ENCODE assay signal across 8 cellular contexts in genomic region chr18:51235011-51235789, GRCh38. TPM values are rescaled to one million over a fixed set of nuclear protein-coding genes. Genes with fewer than 3 reads are reported as not detected.
DNase-seq lines count a peak whose midpoint lies in the region; ATAC-seq, FAIRE-seq and TF ChIP-seq lines count a peak whose summit lies in the region.

No MANE protein-coding gene starts in this region.

- DNase-seq in UCSD-AML1 (lab: John Stamatoyannopoulos, UW; ENCODE audit: unreplicated experiment) (peak; percentile 62), mesenchymal stem cell (peak; percentile 38), esophagus muscularis mucosa (ENCODE audit: extremely low spot score) (no peak), SK-N-DZ (ENCODE audit: low spot score) (no peak), frontal cortex (ENCODE audit: low spot score in 2 of 2) (no peak), stomach (no peak)

- no peak overlapping the region for H3K18ac ChIP-seq in mesenchymal stem cell (ENCODE audit: low read depth in 1 of 2, low read length in 2 of 2)

- TF ChIP-seq CTCF in esophagus muscularis mucosa (IDR thresholded peaks at IDR 0.05) (no peak), stomach (IDR thresholded peaks at IDR 0.05) (no peak)

- H3K14ac ChIP-seq in mesenchymal stem cell (ENCODE audit: low read length in 2 of 2) = no peak overlapping the region

- H3K4me1 ChIP-seq in mesenchymal stem cell (ENCODE audit: control insufficient read depth, insufficient read depth, low read depth, low read length) = peaks cover 2% of the 10 kb centered on the region
- peaks cover 0 to 3% (median 0%) of the 10 kb centered on the region in 4 donors for H3K4me1 ChIP-seq in esophagus muscularis mucosa
- peaks cover 0 to 4% (median 0%) of the 10 kb centered on the region in 4 donors for H3K4me1 ChIP-seq in stomach

- no peak overlapping the region for H2BK120ac ChIP-seq in mesenchymal stem cell (ENCODE audit: low read depth, low read length)

- H3K27ac ChIP-seq in mesenchymal stem cell (ENCODE audit: low read length, poor library complexity, severe bottlenecking) (no peak overlapping the region), esophagus muscularis mucosa (replicated peaks in 1 of 4) (no peak overlapping the region), stomach (no peak overlapping the region)

- intact Hi-C loops in esophagus muscularis mucosa (cut with DNase I) (no loop called here), stomach (cut with DNase I; ENCODE audit: low total_unique reads) (no loop called here)

- peak; percentile 87 for ATAC-seq in GM18873 (IDR thresholded peaks at IDR 0.05; ENCODE audit: low FRiP score, unreplicated experiment)
- peak; percentile 88 for ATAC-seq in HG02973 (IDR thresholded peaks at IDR 0.05; ENCODE audit: unreplicated experiment)

- no peak overlapping the region for H3K4me2 ChIP-seq in mesenchymal stem cell (ENCODE audit: low read length, poor library complexity, severe bottlenecking)

- no peak overlapping the region for H4K8ac ChIP-seq in mesenchymal stem cell (ENCODE audit: low read length)

- no peak for TF ChIP-seq POLR2A in esophagus muscularis mucosa (IDR thresholded peaks at IDR 0.05; ENCODE audit: low read depth)
- no peak for TF ChIP-seq POLR2A in stomach (IDR thresholded peaks at IDR 0.05)

- no peak for FAIRE-seq in frontal cortex (lab: Jason Lieb, UNC)

- no peak overlapping the region for H2AK5ac ChIP-seq in mesenchymal stem cell (ENCODE audit: low read length, severe bottlenecking)

- H3K36me3 ChIP-seq in mesenchymal stem cell (ENCODE audit: control insufficient read depth in 1 of 2, insufficient read depth in 2 of 2, low read depth in 1 of 2, low read length in 2 of 2) (no peaks in the 10 kb centered on the region), esophagus muscularis mucosa (no peaks in the 10 kb centered on the region), stomach (no peaks in the 10 kb centered on the region)

- no peak overlapping the region for H2AFZ ChIP-seq in mesenchymal stem cell (ENCODE audit: low read depth, low read length)

- no peak overlapping the region for H4K91ac ChIP-seq in mesenchymal stem cell (ENCODE audit: low read length)

- H3K27me3 ChIP-seq in mesenchymal stem cell (ENCODE audit: control insufficient read depth in 1 of 2, insufficient read depth in 1 of 2, low read length in 2 of 2) (no peaks in the 10 kb centered on the region), esophagus muscularis mucosa (no peaks in the 10 kb centered on the region), stomach (no peaks in the 10 kb centered on the region)

- no peaks in the 10 kb centered on the region for H3K9me3 ChIP-seq in mesenchymal stem cell (ENCODE audit: control insufficient read depth, low read length)
- H3K9me3 ChIP-seq in esophagus muscularis mucosa = no peaks in the 10 kb centered on the region
- H3K9me3 ChIP-seq in stomach = no peaks in the 10 kb centered on the region

- no peak overlapping the region for H3K4me3 ChIP-seq in mesenchymal stem cell (ENCODE audit: insufficient read depth in 1 of 2, low read depth in 1 of 2, low read length in 2 of 2)
- H3K4me3 ChIP-seq in esophagus muscularis mucosa = no peak overlapping the region
- H3K4me3 ChIP-seq in stomach = no peak overlapping the region

- H2BK12ac ChIP-seq in mesenchymal stem cell (ENCODE audit: low read length in 2 of 2) = no peak overlapping the region

- no peak overlapping the region for H2BK15ac ChIP-seq in mesenchymal stem cell (ENCODE audit: low read depth, poor library complexity, severe bottlenecking)

- H2BK5ac ChIP-seq in mesenchymal stem cell (ENCODE audit: low read depth, low read length, poor library complexity, severe bottlenecking) = no peak overlapping the region

- WGBS in mesenchymal stem cell = 43% methylated on average over 5 of the region's 6 CpGs
- 47% methylated on average over 6 of the region's 6 CpGs for WGBS in esophagus muscularis mucosa
- WGBS in stomach, 5 donors = 53 to 70% (median 61%) methylated on average over 6 of the region's 6 CpGs

- no peaks in the 10 kb centered on the region for H3K79me1 ChIP-seq in mesenchymal stem cell (replicated peaks; ENCODE audit: low read length, poor library complexity, severe bottlenecking)

- no peak overlapping the region for H3K23ac ChIP-seq in mesenchymal stem cell (ENCODE audit: low read length in 2 of 2)

- no peak overlapping the region for H3K9ac ChIP-seq in mesenchymal stem cell (ENCODE audit: low read length)

- no peak overlapping the region for H3K4ac ChIP-seq in mesenchymal stem cell (ENCODE audit: low read depth in 1 of 2, low read length in 2 of 2)

- TF ChIP-seq EP300 in esophagus muscularis mucosa (IDR thresholded peaks at IDR 0.05) (no peak), stomach (IDR thresholded peaks at IDR 0.05) (no peak)

RNA-seq across cellular contexts. Expression of gene MEX3C, which starts 37.7 kb away (rescaled TPM):
- polyA plus RNA-seq in mesenchymal stem cell (2013, experiment 1 of 2) = 55.3 TPM
- polyA plus RNA-seq in mesenchymal stem cell (2013, experiment 2 of 2) = 57.2 TPM
- total RNA-seq in esophagus muscularis mucosa (10 to 100 TPM; 22.8 to 38.0 (median 30.3) TPM), frontal cortex (97.4 TPM), stomach (10 to 100 TPM; 13.4 to 45.2 (median 30.7) TPM)
- polyA plus RNA-seq in SK-N-DZ (2014; cell fraction: cytosol; rRNA removed) = 35.4 and 47.4 TPM in 2 replicates
- polyA plus RNA-seq in SK-N-DZ (2014; cell fraction: nucleus; rRNA removed) = 18.8 and 26.5 TPM in 2 replicates
- 10 to 100 TPM in 2 of 3 donors, 1 to 10 TPM in 1; 7.2 to 15.3 (median 11.0) TPM for polyA plus RNA-seq in stomach

Comparison
In these comparisons a context has a peak if more than half of its experiments do, and no peak if none do; other contexts are left out.
1. DNase-seq: peak in UCSD-AML1 (single experiment) and mesenchymal stem cell (single experiment); none in esophagus muscularis mucosa (single experiment), SK-N-DZ (single experiment), frontal cortex (0 of 2) and stomach (single experiment).